ENCODE assay signal across 1 cellular context in the genomic region with DNA sequence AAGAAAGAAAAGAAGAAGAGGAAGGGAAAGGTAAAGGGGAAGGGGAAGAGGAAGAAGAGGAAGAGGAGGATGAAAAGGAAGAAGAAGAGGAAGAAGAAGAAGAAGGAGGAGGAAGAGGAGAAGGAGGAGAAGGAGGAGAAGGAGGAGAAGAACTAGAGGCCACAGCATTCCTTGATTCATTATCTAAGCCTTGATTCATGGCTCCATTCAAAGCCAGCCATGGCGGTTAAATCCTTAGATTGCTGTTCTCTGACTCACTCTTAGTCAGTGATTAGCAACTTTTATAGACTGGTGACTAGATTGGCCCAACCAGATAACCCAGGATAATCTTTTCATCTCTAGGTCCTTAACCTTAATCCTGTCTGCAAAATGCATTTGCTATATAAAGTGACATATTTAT.
TF ChIP-seq lines count a peak whose summit lies in the region.

No MANE protein-coding gene starts in this region.

TF ChIP-seq in endothelial cell of umbilical vein, 7 proteins besides CTCF, POLR2A, EP300 and RAD21:
- no peak for TF ChIP-seq MYC (IDR thresholded peaks at IDR 0.05; ENCODE audit: low read depth, low read length)
- TF ChIP-seq POLR2AphosphoS5 (IDR thresholded peaks at IDR 0.05; ENCODE audit: insufficient read depth, low read depth, low read length): peak; percentile 59
- TF ChIP-seq GATA2 (IDR thresholded peaks at IDR 0.05; ENCODE audit: insufficient read depth, insufficient read length, low read depth, low read length): peak; percentile 94
- TF ChIP-seq FOS (IDR thresholded peaks at IDR 0.05; ENCODE audit: borderline replicate concordance, insufficient read depth, low read length): peak; percentile 88
